Comparison of ENCODE assay signal across 28 cellular contexts in the genomic region with DNA sequence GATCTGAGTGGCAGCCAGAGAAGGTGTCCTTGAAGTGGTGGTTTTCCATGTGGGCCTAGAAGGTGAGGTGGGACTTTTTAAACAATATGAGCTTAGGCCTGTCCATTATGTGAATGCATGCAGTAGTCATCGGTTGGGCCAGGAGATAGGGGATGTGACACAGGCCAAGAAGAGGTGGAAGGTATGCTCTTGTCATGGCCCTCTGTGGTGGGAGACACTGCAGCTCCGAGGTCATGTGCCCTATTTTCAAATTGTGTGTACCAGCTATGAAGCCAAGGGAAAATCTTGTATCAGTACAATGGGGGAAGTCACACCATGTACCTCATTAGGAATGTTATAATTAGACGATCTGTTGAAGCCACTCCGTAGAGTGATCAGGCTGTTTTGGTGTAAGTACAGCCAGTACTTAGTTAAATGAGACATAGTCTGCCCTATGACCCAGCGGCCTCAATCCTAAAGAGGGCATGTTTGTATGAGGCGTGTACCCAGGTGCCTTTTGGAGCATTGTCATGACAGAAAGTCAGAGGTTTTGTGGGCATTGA.
"Had no signal": no experiment of that assay in that cellular context is flagged by ENCODE, and none has a peak within 500 bp of the region (broad histone marks: within the 10 kb centered on the region; RNA-seq: fewer than 3 reads in every experiment).

No MANE protein-coding gene starts in this region.

- H3K36me3 ChIP-seq: Peyer's patch had no signal

- DNase-seq: activated B cell treated with CpG ODN at 0.5 μM for 24 hours; activated CD4-positive, alpha-beta memory T cell treated with anti-CD3 and anti-CD28 coated beads for 36 hours; activated CD4-positive, alpha-beta T cell treated with anti-CD3 and anti-CD28 coated beads for 4 hours; activated CD4-positive, alpha-beta T cell treated with anti-CD3 and anti-CD28 coated beads, Interleukin-2, amount 50 U/mL, for 1 hour; activated CD4-positive, CD25-positive, alpha-beta regulatory T cell treated with anti-CD3 and anti-CD28 coated beads, Interleukin-2, amount 50 U/mL, for 72 hours; activated CD8-positive, alpha-beta memory T cell treated with anti-CD3 and anti-CD28 coated beads, Interleukin-2, amount 50 U/mL, for 4 hours; activated gamma-delta T cell treated with Interleukin-2 at 50 U/mL for 16 hours; activated naive CD4-positive, alpha-beta T cell treated with anti-CD3 and anti-CD28 coated beads, Interleukin-2, amount 10 ng/mL, durations not matched to agents 7 days and 5 days; activated naive CD8-positive, alpha-beta T cell treated with anti-CD3 and anti-CD28 coated beads, Interleukin-2, amount 50 U/mL, for 24 hours; activated T-cell treated with anti-CD3 and anti-CD28 coated beads for 4 hours; activated T-cell treated with anti-CD3 and anti-CD28 coated beads, Interleukin-2, amount 50 U/mL, for 4 hours; anterior cingulate cortex; NCI-H1048; NCI-H1105 treated with DMSO at 0.1 percent for 48 hours; NCI-H1694; NCI-H1930; NCI-H526; NCI-H748 treated with DMSO at 0.1 percent for 48 hours; NK-92 treated with Interleukin-12 subunit alpha and Interleukin-12 subunit beta, amount 100 ng/mL, for 24 hours; PC-3; Peyer's patch; RPMI8226; SW 1271; T-helper 1 cell; T-helper 2 cell; T-helper 9 cell had no signal

- ATAC-seq: activated naive CD8-positive, alpha-beta T cell treated with anti-CD3 and anti-CD28 coated beads, Interleukin-2, amount 50 U/mL, for 24 hours; activated T-cell treated with anti-CD3 and anti-CD28 coated beads, Interleukin-2, amount 50 U/mL, for 4 hours; K562; PC-3 had no signal

- H3K27me3 ChIP-seq: Peyer's patch had no signal

- H3K4me3 ChIP-seq: K562, Peyer's patch had no signal

- H3K27ac ChIP-seq: Peyer's patch, VCaP had no signal

- H3K9me3 ChIP-seq: Peyer's patch had no signal

- H3K4me1 ChIP-seq: Peyer's patch had no signal
